ENCODE assay signal across 8 cellular contexts in the genomic region with DNA sequence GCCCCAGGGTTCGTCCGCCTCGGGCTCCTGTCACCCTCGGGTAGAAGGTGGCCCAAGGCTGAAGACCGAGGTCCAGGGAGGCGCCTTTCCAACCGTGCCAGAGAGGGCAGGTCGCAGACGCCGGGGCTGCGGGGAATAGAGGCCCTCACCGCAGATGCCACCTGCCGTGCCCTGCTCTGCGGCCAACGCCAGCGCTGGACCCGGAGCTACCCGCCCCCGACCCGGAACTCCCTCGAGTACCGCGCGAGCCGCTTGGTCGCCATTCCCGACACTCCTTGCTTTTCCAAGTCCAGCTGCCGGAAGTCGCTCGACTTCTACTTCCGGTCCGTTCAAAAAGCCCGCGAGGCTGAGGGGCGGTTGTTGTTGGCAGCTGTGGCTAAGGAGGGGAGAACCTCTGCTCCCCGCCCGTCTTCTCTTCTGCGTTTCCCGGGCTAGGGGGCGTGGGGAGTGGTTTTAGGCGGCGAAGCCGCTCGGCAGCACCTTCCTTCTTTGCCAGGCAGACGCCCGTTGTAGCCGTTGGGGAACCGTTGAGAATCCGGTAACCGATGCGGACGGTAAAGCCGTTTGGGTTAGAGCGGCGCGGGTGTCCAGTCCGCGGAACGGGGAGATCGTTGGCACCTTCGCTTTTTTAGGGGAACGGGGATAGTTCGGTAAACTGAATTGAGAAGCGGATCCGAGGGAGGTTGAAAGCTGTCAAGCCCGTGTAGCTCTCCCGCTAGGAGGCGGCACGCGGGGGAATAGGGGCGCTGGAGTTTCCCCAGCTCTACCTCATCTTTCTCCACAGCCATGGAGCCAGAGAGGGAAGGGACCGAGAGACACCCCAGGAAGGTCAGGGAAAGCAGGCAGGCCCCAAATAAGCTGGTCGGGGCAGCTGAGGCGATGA. TPM values are rescaled to one million over a fixed set of nuclear protein-coding genes. Genes with fewer than 3 reads are reported as not detected.
DNase-seq lines count a peak whose midpoint lies in the region; ATAC-seq, FAIRE-seq and TF ChIP-seq lines count a peak whose summit lies in the region.

A gene with protein sequence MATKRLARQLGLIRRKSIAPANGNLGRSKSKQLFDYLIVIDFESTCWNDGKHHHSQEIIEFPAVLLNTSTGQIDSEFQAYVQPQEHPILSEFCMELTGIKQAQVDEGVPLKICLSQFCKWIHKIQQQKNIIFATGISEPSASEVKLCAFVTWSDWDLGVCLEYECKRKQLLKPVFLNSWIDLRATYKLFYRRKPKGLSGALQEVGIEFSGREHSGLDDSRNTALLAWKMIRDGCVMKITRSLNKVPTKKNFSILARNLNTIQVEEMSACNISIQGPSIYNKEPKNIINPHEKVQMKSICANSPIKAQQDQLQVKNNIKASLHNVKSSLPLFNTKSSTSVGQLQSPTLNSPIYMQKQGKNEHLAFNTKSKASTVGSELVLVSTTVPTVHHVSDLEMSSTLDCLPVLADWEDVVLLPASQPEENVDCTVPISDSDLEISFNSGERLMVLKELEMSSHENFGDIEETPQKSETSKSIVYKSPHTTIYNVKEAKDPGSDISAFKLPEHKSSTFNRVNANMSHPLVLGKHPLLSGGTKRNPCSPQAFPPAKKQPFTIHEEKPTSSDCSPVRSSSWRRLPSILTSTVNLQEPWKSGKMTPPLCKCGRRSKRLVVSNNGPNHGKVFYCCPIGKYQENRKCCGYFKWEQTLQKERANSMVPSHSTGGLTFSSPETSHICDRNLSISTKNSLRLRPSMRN (minus strand): TSS at position 305 of the 883 bp plus-strand sequence. CDS start 42 bp downstream, at position 263.
A gene with protein sequence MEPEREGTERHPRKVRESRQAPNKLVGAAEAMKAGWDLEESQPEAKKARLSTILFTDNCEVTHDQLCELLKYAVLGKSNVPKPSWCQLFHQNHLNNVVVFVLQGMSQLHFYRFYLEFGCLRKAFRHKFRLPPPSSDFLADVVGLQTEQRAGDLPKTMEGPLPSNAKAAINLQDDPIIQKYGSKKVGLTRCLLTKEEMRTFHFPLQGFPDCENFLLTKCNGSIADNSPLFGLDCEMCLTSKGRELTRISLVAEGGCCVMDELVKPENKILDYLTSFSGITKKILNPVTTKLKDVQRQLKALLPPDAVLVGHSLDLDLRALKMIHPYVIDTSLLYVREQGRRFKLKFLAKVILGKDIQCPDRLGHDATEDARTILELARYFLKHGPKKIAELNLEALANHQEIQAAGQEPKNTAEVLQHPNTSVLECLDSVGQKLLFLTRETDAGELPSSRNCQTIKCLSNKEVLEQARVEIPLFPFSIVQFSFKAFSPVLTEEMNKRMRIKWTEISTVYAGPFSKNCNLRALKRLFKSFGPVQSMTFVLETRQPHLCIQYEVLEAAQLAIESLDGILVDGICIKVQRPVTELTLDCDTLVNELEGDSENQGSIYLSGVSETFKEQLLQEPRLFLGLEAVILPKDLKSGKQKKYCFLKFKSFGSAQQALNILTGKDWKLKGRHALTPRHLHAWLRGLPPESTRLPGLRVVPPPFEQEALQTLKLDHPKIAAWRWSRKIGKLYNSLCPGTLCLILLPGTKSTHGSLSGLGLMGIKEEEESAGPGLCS (plus strand): TSS at position 360 of the 883 bp plus-strand sequence. CDS start 427 bp downstream, at position 787.

- FAIRE-seq in pancreas (lab: Jason Lieb, UNC), result no peak

- H3K9me2 ChIP-seq in SU-DHL-6 (replicated peaks; ENCODE audit: insufficient read depth, low read length), result no peaks in the 10 kb centered on the region

- peak within 1 kb of the TSS; percentile 84 for H3K4me2 ChIP-seq in SU-DHL-6 (ENCODE audit: low read depth, low read length, poor library complexity, severe bottlenecking)

- peak; percentile 83 for DNase-seq in NCI-H1105 treated with DMSO at 0.1 percent for 48 hours (lab: John Stamatoyannopoulos, UW)
- peak; percentile 79 for DNase-seq in activated naive CD8-positive, alpha-beta T cell treated with anti-CD3 and anti-CD28 coated beads, Interleukin-2, amount 10 ng/mL, durations not matched to agents 7 days and 5 days
- DNase-seq in Right ventricle myocardium superior, result peak; percentile 95
- DNase-seq in pancreas, result peak; percentile 86 to 96 (median 90)
- DNase-seq in tibial artery, result peak; percentile 90 to 94

- H3K4me1 ChIP-seq in pancreas, result peaks cover 0 to 10% (median 9%) of the 10 kb centered on the region in 3 donors
- H3K4me1 ChIP-seq in tibial artery, result peaks cover 0 to 19% (median 8%) of the 10 kb centered on the region in 4 donors

- intact Hi-C loops in Right ventricle myocardium superior (cut with DNase I), result no loop called here
- intact Hi-C loops in pancreas (cut with DNase I), result no loop called here
- intact Hi-C loops in tibial artery (cut with DNase I; ENCODE audit: low total_unique reads), result no loop called here

- WGBS in pancreas, 2 donors, result 0% methylated on average over 73 to 74 of the region's 74 CpGs

- H3K9me3 Mint-ChIP-seq in activated naive CD8-positive, alpha-beta T cell treated with anti-CD3 and anti-CD28 coated beads, Interleukin-2, amount 10 ng/mL, durations not matched to agents 7 days and 5 days, result no peaks in the 10 kb centered on the region

- peaks cover 13% of the 10 kb centered on the region; the same call in 1 of the 2 replicates for H3F3A ChIP-seq in SU-DHL-6 (ENCODE audit: insufficient read depth)

- peak within 1 kb of the TSS; percentile 86 for H3K27ac ChIP-seq in SU-DHL-6 (ENCODE audit: low read depth, low read length)
- peak within 1 kb of the TSS; percentile 86 to 95 (median 90) for H3K27ac ChIP-seq in pancreas
- H3K27ac ChIP-seq in tibial artery, result peak within 1 kb of the TSS; percentile 80 to 88

- peak within 1 kb of the TSS; percentile 73 for H2AFZ ChIP-seq in SU-DHL-6 (ENCODE audit: low read depth, low read length, severe bottlenecking)

- peaks cover 9% of the 10 kb centered on the region; the same call in 1 of the 2 replicates for H3K79me2 ChIP-seq in SU-DHL-6 (ENCODE audit: insufficient read depth, low read length)

- peak; percentile 71 for TF ChIP-seq POLR2A in GM10847 (IDR thresholded peaks at IDR 0.05; ENCODE audit: extremely low read depth, insufficient read length)

- H3K36me3 Mint-ChIP-seq in activated naive CD8-positive, alpha-beta T cell treated with anti-CD3 and anti-CD28 coated beads, Interleukin-2, amount 10 ng/mL, durations not matched to agents 7 days and 5 days, result peaks cover 10% of the 10 kb centered on the region

- H3K4me1 Mint-ChIP-seq in activated naive CD8-positive, alpha-beta T cell treated with anti-CD3 and anti-CD28 coated beads, Interleukin-2, amount 10 ng/mL, durations not matched to agents 7 days and 5 days, result peaks cover 29% of the 10 kb centered on the region

- peak within 1 kb of the TSS; percentile 90 for H3K27ac Mint-ChIP-seq in activated naive CD8-positive, alpha-beta T cell treated with anti-CD3 and anti-CD28 coated beads, Interleukin-2, amount 10 ng/mL, durations not matched to agents 7 days and 5 days

- TF ChIP-seq CTCF in SU-DHL-6 (IDR thresholded peaks at IDR 0.05; ENCODE audit: insufficient read depth, low read length, poor library complexity, severe bottlenecking) (peak; percentile 24), pancreas (IDR thresholded peaks at IDR 0.05) (peak in 1 of 4 donors; percentile 10), tibial artery (IDR thresholded peaks at IDR 0.05) (peak; percentile 30 to 44)

- POLR2A ChIA-PET in activated naive CD8-positive, alpha-beta T cell treated with anti-CD3 and anti-CD28 coated beads, Interleukin-2, amount 10 ng/mL, durations not matched to agents 7 days and 5 days (lab: Charles Lee), result interaction anchor here (0.6 to 1.4 kb wide), 11 partner anchors 10 to 96 kb away, joined by 3 to 12 read pairs (median 3); a partner anchor contains a TSS

- peak; percentile 81 for ATAC-seq in HG02623 (IDR thresholded peaks at IDR 0.05; ENCODE audit: unreplicated experiment)
- peak; percentile 82 for ATAC-seq in activated naive CD8-positive, alpha-beta T cell treated with anti-CD3 and anti-CD28 coated beads, Interleukin-2, amount 10 ng/mL, durations not matched to agents 7 days and 5 days (ENCODE audit: low read depth)
- peak; percentile 97 for ATAC-seq in Right ventricle myocardium superior (ENCODE audit: poor library complexity)
- ATAC-seq in pancreas, result peak; percentile 94 to 98 (median 94)

- H3K4me3 ChIP-seq in SU-DHL-6 (ENCODE audit: insufficient read depth, low read length, poor library complexity, severe bottlenecking), result peak within 1 kb of the TSS; percentile 70
- peak within 1 kb of the TSS; percentile 69 to 89 (median 80) for H3K4me3 ChIP-seq in pancreas
- peak within 1 kb of the TSS; percentile 66 to 68 for H3K4me3 ChIP-seq in tibial artery

- peak within 1 kb of the TSS; percentile 86 for H3K9ac ChIP-seq in SU-DHL-6 (ENCODE audit: low read length)

- H3K9me3 ChIP-seq in SU-DHL-6 (ENCODE audit: insufficient read depth, low read length) (no peaks in the 10 kb centered on the region), pancreas (no peaks in the 10 kb centered on the region), tibial artery (no peaks in the 10 kb centered on the region)

- H3K27me3 Mint-ChIP-seq in activated naive CD8-positive, alpha-beta T cell treated with anti-CD3 and anti-CD28 coated beads, Interleukin-2, amount 10 ng/mL, durations not matched to agents 7 days and 5 days, result no peaks in the 10 kb centered on the region

- H3K36me3 ChIP-seq in SU-DHL-6 (ENCODE audit: low read length) (0 out of 2 replicates have a peak, but pooled peaks cover under 1% of the 10 kb centered on the region), pancreas (no peaks in the 10 kb centered on the region), tibial artery (peaks cover 0 to 6% (median 0%) of the 10 kb centered on the region in 3 donors)

- no peaks in the 10 kb centered on the region for H3K27me3 ChIP-seq in SU-DHL-6 (ENCODE audit: low read length)
- H3K27me3 ChIP-seq in pancreas, result no peaks in the 10 kb centered on the region
- H3K27me3 ChIP-seq in tibial artery, result no peaks in the 10 kb centered on the region

- peak within 1 kb of the TSS; percentile 95 for H3K4me3 Mint-ChIP-seq in activated naive CD8-positive, alpha-beta T cell treated with anti-CD3 and anti-CD28 coated beads, Interleukin-2, amount 10 ng/mL, durations not matched to agents 7 days and 5 days

- H4K20me1 ChIP-seq in SU-DHL-6 (ENCODE audit: low read depth, low read length), result no peaks in the 10 kb centered on the region

RNA-seq across cellular contexts. Expression of the first gene that starts in this region (rescaled TPM):
- 10 to 100 TPM; 14.1 to 16.6 TPM for total RNA-seq in activated naive CD8-positive, alpha-beta T cell treated with anti-CD3 and anti-CD28 coated beads, Interleukin-2, amount 10 ng/mL, durations not matched to agents 7 days and 5 days
- total RNA-seq in Right ventricle myocardium superior, result 10.0 TPM
- 10 to 100 TPM in 3 of 6 donors, 1 to 10 TPM in 3; 7.9 to 12.1 (median 10.0) TPM for total RNA-seq in pancreas
- polyA plus RNA-seq in pancreas, result 1 to 10 TPM; 8.3 to 8.7 TPM

RNA-seq across cellular contexts. Expression of the second gene that starts in this region (rescaled TPM):
- total RNA-seq in activated naive CD8-positive, alpha-beta T cell treated with anti-CD3 and anti-CD28 coated beads, Interleukin-2, amount 10 ng/mL, durations not matched to agents 7 days and 5 days, result 10 to 100 TPM; 12.4 to 13.7 TPM
- total RNA-seq in Right ventricle myocardium superior (5.1 TPM), pancreas (1 to 10 TPM in 4 of 6 donors, under 1 TPM in 2; 0.88 to 4.9 (median 1.7) TPM)
- polyA plus RNA-seq in pancreas, result 1 to 10 TPM; 2.5 to 2.8 TPM

Comparison
In these comparisons a context has a peak if more than half of its experiments do, and no peak if none do; other contexts are left out.
1. Peak in every context shown above with its lines: DNase-seq, ATAC-seq, H3K4me3 ChIP-seq and H3K27ac ChIP-seq.